Comparison of ENCODE assay signal across 11 cellular contexts in genomic region chr6:112024464-112024863, GRCh38. TPM values are rescaled to one million over a fixed set of nuclear protein-coding genes. Genes with fewer than 3 reads are reported as not detected.
"Had no signal": no experiment of that assay in that cellular context is flagged by ENCODE, and none has a peak within 500 bp of the region (broad histone marks: within the 10 kb centered on the region; RNA-seq: fewer than 3 reads in every experiment).

No MANE protein-coding gene starts in this region.

- H3K36me3 Mint-ChIP-seq: IgD-negative memory B cell had no signal

- H3K9me3 ChIP-seq: HAP-1 had no signal

- DNase-seq: GM23248, GOT3, H7, KBM-7 had no signal

- H3K27ac ChIP-seq: GM23248, HL-60 had no signal

- ATAC-seq: HCT116, HepG2 had no signal

- H3K27ac Mint-ChIP-seq: IgD-negative memory B cell had no signal

RNA-seq across cellular contexts. Expression of gene CCN6, which starts 29.4 kb away (rescaled TPM):
- total RNA-seq: GM23248, H4, H7, HepG2, HT1080 had no signal
